ENCODE assay signal across 19 cellular contexts in the genomic region with DNA sequence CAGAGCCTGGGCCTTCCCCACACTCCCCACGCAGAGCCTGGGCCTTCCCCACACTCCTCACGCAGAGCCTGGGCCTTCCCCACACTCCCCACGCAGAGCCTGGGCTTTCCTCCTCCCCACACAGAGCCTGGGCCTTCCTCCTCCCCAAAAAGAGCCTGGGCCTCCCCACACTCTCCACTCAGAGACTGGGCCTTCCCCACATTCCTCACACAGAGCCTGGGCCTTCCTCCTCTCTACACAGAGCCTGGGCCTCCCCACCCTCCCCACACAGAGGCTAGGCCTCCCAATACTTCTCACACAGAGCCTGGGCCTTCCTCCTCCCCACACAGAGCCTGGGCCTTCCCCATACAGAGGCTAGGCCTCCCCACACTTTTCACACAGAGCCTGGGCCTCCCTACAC. TPM values are rescaled to one million over a fixed set of nuclear protein-coding genes. Genes with fewer than 3 reads are reported as not detected.
A peak's percentile ranks its signal among the peaks of the same experiment; 100 is the strongest.
DNase-seq lines count a peak whose midpoint lies in the region; ATAC-seq, FAIRE-seq and TF ChIP-seq lines count a peak whose summit lies in the region.
"Had no signal": no experiment of that assay in that cellular context is flagged by ENCODE, and none has a peak within 500 bp of the region (broad histone marks: within the 10 kb centered on the region; RNA-seq: fewer than 3 reads in every experiment).

No MANE protein-coding gene starts in this region.

- intact Hi-C loops in activated CD4-positive, alpha-beta memory T cell treated with anti-CD3 and anti-CD28 coated beads for 36 hours (cut with micrococcal nuclease): loop anchor here (2.0 kb wide), 1 partner anchor 32 kb away; no protein-coding TSS in a partner anchor

- no peak for TF ChIP-seq POLR2A in GM12891 (IDR thresholded peaks at IDR 0.05; ENCODE audit: low read depth, low read length)

- ATAC-seq in GM21423 (IDR thresholded peaks at IDR 0.05; ENCODE audit: unreplicated experiment): no peak
- ATAC-seq: activated CD4-positive, CD25-positive, alpha-beta regulatory T cell treated with anti-CD3 and anti-CD28 coated beads, Interleukin-2, amount 50 U/mL, for 24 hours; right lobe of liver had no signal

- TF ChIP-seq CTCF in chondrocyte (IDR thresholded peaks at IDR 0.05): no peak

- POLR2A ChIA-PET in activated CD4-positive, alpha-beta memory T cell treated with anti-CD3 and anti-CD28 coated beads for 36 hours (lab: Charles Lee): no interaction called here
- POLR2A ChIA-PET in activated CD4-positive, alpha-beta memory T cell treated with anti-CD3 and anti-CD28 coated beads, Interleukin-2, amount 10 ng/mL, durations not matched to agents 7 days and 5 days (lab: Charles Lee): no interaction called here

- CTCF ChIA-PET in activated CD4-positive, alpha-beta memory T cell treated with anti-CD3 and anti-CD28 coated beads for 36 hours (lab: Charles Lee): no interaction called here
- CTCF ChIA-PET in activated CD4-positive, alpha-beta memory T cell treated with anti-CD3 and anti-CD28 coated beads, Interleukin-2, amount 10 ng/mL, durations not matched to agents 7 days and 5 days (lab: Charles Lee): no interaction called here

- FAIRE-seq in GM12891 (lab: Jason Lieb, UNC): no peak
- FAIRE-seq: A204.1 had no signal

- H3K9me3 Mint-ChIP-seq in activated CD4-positive, alpha-beta memory T cell treated with anti-CD3 and anti-CD28 coated beads for 36 hours: peaks cover 2% of the 10 kb centered on the region
- H3K9me3 Mint-ChIP-seq in activated CD4-positive, alpha-beta memory T cell treated with anti-CD3 and anti-CD28 coated beads, Interleukin-2, amount 10 ng/mL, durations not matched to agents 7 days and 5 days: no peaks in the 10 kb centered on the region
- no peaks in the 10 kb centered on the region for H3K9me3 Mint-ChIP-seq in chondrocyte (ENCODE audit: low read depth)
- H3K9me3 Mint-ChIP-seq: neural crest cell had no signal

- no peaks in the 10 kb centered on the region for H3K27me3 Mint-ChIP-seq in activated CD4-positive, alpha-beta memory T cell treated with anti-CD3 and anti-CD28 coated beads for 36 hours
- no peaks in the 10 kb centered on the region for H3K27me3 Mint-ChIP-seq in activated CD4-positive, alpha-beta memory T cell treated with anti-CD3 and anti-CD28 coated beads, Interleukin-2, amount 10 ng/mL, durations not matched to agents 7 days and 5 days
- no peaks in the 10 kb centered on the region for H3K27me3 Mint-ChIP-seq in chondrocyte (ENCODE audit: low read depth)

- DNase-seq in activated CD4-positive, alpha-beta memory T cell treated with anti-CD3 and anti-CD28 coated beads for 36 hours: peak; percentile 39
- DNase-seq in activated CD4-positive, alpha-beta memory T cell treated with anti-CD3 and anti-CD28 coated beads, Interleukin-2, amount 10 ng/mL, durations not matched to agents 7 days and 5 days: no peak
- DNase-seq in MV-4-11 (lab: John Stamatoyannopoulos, UW) (peak; percentile 27), chondrocyte (ENCODE audit: low spot score) (peak; percentile 51), GM12891 (ENCODE audit: insufficient read length, low spot score) (no peak), NCI-H1417 treated with DMSO at 0.1 percent for 48 hours (lab: John Stamatoyannopoulos, UW) (no peak)
- peak; percentile 52 for DNase-seq in stimulated activated CD8-positive, alpha-beta memory T cell treated with anti-CD3 and anti-CD28 coated beads, Interleukin-4, amount 100 ng/mL, for 48 hours
- DNase-seq: activated gamma-delta T cell, caudate nucleus, left ventricle myocardium inferior, NCI-H1105, NCI-H226, right lobe of liver, SW 1271 had no signal

- H3K36me3 Mint-ChIP-seq in activated CD4-positive, alpha-beta memory T cell treated with anti-CD3 and anti-CD28 coated beads for 36 hours: no peaks in the 10 kb centered on the region
- no peaks in the 10 kb centered on the region for H3K36me3 Mint-ChIP-seq in activated CD4-positive, alpha-beta memory T cell treated with anti-CD3 and anti-CD28 coated beads, Interleukin-2, amount 10 ng/mL, durations not matched to agents 7 days and 5 days (ENCODE audit: low read depth)
- no peaks in the 10 kb centered on the region for H3K36me3 Mint-ChIP-seq in chondrocyte (ENCODE audit: low read depth)

- H3K4me1 Mint-ChIP-seq in activated CD4-positive, alpha-beta memory T cell treated with anti-CD3 and anti-CD28 coated beads for 36 hours (ENCODE audit: low read depth): peaks cover 16% of the 10 kb centered on the region
- no peaks in the 10 kb centered on the region for H3K4me1 Mint-ChIP-seq in activated CD4-positive, alpha-beta memory T cell treated with anti-CD3 and anti-CD28 coated beads, Interleukin-2, amount 10 ng/mL, durations not matched to agents 7 days and 5 days
- no peaks in the 10 kb centered on the region for H3K4me1 Mint-ChIP-seq in chondrocyte (ENCODE audit: low read depth)
- H3K4me1 Mint-ChIP-seq: neural crest cell had no signal

- H3K27ac Mint-ChIP-seq in activated CD4-positive, alpha-beta memory T cell treated with anti-CD3 and anti-CD28 coated beads for 36 hours: peak overlapping the region; percentile 45
- H3K27ac Mint-ChIP-seq in activated CD4-positive, alpha-beta memory T cell treated with anti-CD3 and anti-CD28 coated beads, Interleukin-2, amount 10 ng/mL, durations not matched to agents 7 days and 5 days: no peak overlapping the region
- no peak overlapping the region for H3K27ac Mint-ChIP-seq in chondrocyte (ENCODE audit: unreplicated experiment)

- H3K4me3 Mint-ChIP-seq in activated CD4-positive, alpha-beta memory T cell treated with anti-CD3 and anti-CD28 coated beads for 36 hours: no peak overlapping the region
- H3K4me3 Mint-ChIP-seq in activated CD4-positive, alpha-beta memory T cell treated with anti-CD3 and anti-CD28 coated beads, Interleukin-2, amount 10 ng/mL, durations not matched to agents 7 days and 5 days: no peak overlapping the region
- H3K4me3 Mint-ChIP-seq in chondrocyte (ENCODE audit: unreplicated experiment): no peak overlapping the region
- H3K4me3 Mint-ChIP-seq: neural crest cell had no signal

TF ChIP-seq in GM12891, 5 proteins besides CTCF, POLR2A, EP300 and RAD21:
- no peak for TF ChIP-seq PAX5 (IDR thresholded peaks at IDR 0.05; ENCODE audit: insufficient read depth, low read length, severe bottlenecking)
- TF ChIP-seq TAF1 (IDR thresholded peaks at IDR 0.05; ENCODE audit: low read depth, low read length): no peak
- no peak for TF ChIP-seq POLR2AphosphoS5 (IDR thresholded peaks at IDR 0.05; ENCODE audit: low read depth, low read length)
- TF ChIP-seq SPI1 (IDR thresholded peaks at IDR 0.05; ENCODE audit: low read depth, low read length): no peak
- TF ChIP-seq POU2F2 (IDR thresholded peaks at IDR 0.05; ENCODE audit: low read depth, low read length): no peak

RNA-seq across cellular contexts. Expression of a gene that starts 11.1 kb away (rescaled TPM):
- under 1 TPM in 1 of 2 experiments, not detected in 1; 0.07 TPM for total RNA-seq in activated CD4-positive, alpha-beta memory T cell treated with anti-CD3 and anti-CD28 coated beads for 36 hours
- not detected for total RNA-seq in activated CD4-positive, alpha-beta memory T cell treated with anti-CD3 and anti-CD28 coated beads, Interleukin-2, amount 10 ng/mL, durations not matched to agents 7 days and 5 days
- 0.49 to 0.92 TPM (median 0.89 TPM) in 3 replicates for total RNA-seq in chondrocyte
- 1.5 TPM for polyA plus RNA-seq in GM12891 (2012; ENCODE audit: low read depth, missing spikeins)
- total RNA-seq: OCI-LY7 had no signal

Comparison
In these comparisons a context has a peak if more than half of its experiments do, and no peak if none do; other contexts are left out.
1. DNase-seq: peak in activated CD4-positive, alpha-beta memory T cell treated with anti-CD3 and anti-CD28 coated beads for 36 hours (single experiment), MV-4-11 (single experiment), chondrocyte (single experiment) and stimulated activated CD8-positive, alpha-beta memory T cell treated with anti-CD3 and anti-CD28 coated beads, Interleukin-4, amount 100 ng/mL, for 48 hours (single experiment); none in activated CD4-positive, alpha-beta memory T cell treated with anti-CD3 and anti-CD28 coated beads, Interleukin-2, amount 10 ng/mL, durations not matched to agents 7 days and 5 days (single experiment), GM12891 (single experiment) and NCI-H1417 treated with DMSO at 0.1 percent for 48 hours (single experiment).